9 cellular contexts compared by ENCODE assay signal in the genomic region with DNA sequence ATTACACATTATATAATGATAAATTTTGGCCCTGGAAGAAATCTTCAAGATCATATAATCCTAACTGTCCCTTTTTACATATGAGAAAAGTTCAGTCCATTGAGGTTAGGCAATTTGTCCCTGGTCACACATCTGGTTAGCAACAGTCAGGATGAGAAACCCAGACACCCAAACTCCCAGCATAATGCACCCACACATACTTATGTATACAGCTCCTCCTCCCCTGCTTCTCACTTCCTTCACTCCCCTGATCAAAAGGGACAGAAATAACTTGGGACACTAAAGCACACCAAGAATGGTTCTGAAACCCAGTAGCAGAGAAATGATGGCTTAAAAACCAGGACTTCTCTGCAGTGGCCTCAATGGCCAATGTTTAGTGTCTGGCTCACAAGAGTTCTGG. TPM values are rescaled to one million over a fixed set of nuclear protein-coding genes. Genes with fewer than 3 reads are reported as not detected.
DNase-seq lines count a peak whose midpoint lies in the region; ATAC-seq and TF ChIP-seq lines count a peak whose summit lies in the region.
"Had no signal": no experiment of that assay in that cellular context is flagged by ENCODE, and none has a peak within 500 bp of the region (broad histone marks: within the 10 kb centered on the region; RNA-seq: fewer than 3 reads in every experiment).

No MANE protein-coding gene starts in this region.

- H3K27ac Mint-ChIP-seq in CD8-positive, alpha-beta memory T cell: peak overlapping the region in 6 of 8 donors; percentile 33 to 90 (median 78)
- H3K27ac Mint-ChIP-seq in osteocyte (ENCODE audit: unreplicated experiment) (peak overlapping the region; percentile 83), glutamatergic neuron (ENCODE audit: unreplicated experiment) (no peak overlapping the region)

- H3K4me2 ChIP-seq in OCI-LY3 (ENCODE audit: low read length): peak overlapping the region; percentile 3

- H3K36me3 ChIP-seq in CD8-positive, alpha-beta memory T cell (ENCODE audit: insufficient read depth, low read length): no peaks in the 10 kb centered on the region
- peaks cover 13% of the 10 kb centered on the region for H3K36me3 ChIP-seq in OCI-LY3 (replicated peaks; ENCODE audit: low read depth, low read length)
- peaks cover 0 to 15% (median 0%) of the 10 kb centered on the region in 3 donors for H3K36me3 ChIP-seq in esophagus squamous epithelium

- no peak overlapping the region for H3K9ac ChIP-seq in OCI-LY3 (ENCODE audit: low read length)

- no peaks in the 10 kb centered on the region for H3K27me3 Mint-ChIP-seq in CD8-positive, alpha-beta memory T cell
- H3K27me3 Mint-ChIP-seq in osteocyte (ENCODE audit: unreplicated experiment): no peaks in the 10 kb centered on the region
- peaks cover 2% of the 10 kb centered on the region for H3K27me3 Mint-ChIP-seq in glutamatergic neuron (ENCODE audit: unreplicated experiment)

- peaks cover 56% of the 10 kb centered on the region for H3K79me2 ChIP-seq in OCI-LY3 (ENCODE audit: low read length)

- POLR2A ChIA-PET in CD8-positive, alpha-beta memory T cell (lab: Charles Lee): no interaction called here

- TF ChIP-seq POLR2A in esophagus squamous epithelium (IDR thresholded peaks at IDR 0.05): no peak

- peaks cover 39% of the 10 kb centered on the region for H4K20me1 ChIP-seq in OCI-LY3 (ENCODE audit: insufficient read depth, low read length)

- ATAC-seq in GM21423 (IDR thresholded peaks at IDR 0.05; ENCODE audit: unreplicated experiment): no peak

- no peaks in the 10 kb centered on the region for H3K9me3 Mint-ChIP-seq in CD8-positive, alpha-beta memory T cell
- H3K9me3 Mint-ChIP-seq in osteocyte (ENCODE audit: unreplicated experiment) (no peaks in the 10 kb centered on the region), glutamatergic neuron (ENCODE audit: unreplicated experiment) (peaks cover 3% of the 10 kb centered on the region)

- intact Hi-C loops in esophagus squamous epithelium (cut with DNase I): no loop called here

- CTCF ChIA-PET in CD8-positive, alpha-beta memory T cell (lab: Charles Lee): no interaction called here

- no peak overlapping the region for H3K4me3 Mint-ChIP-seq in CD8-positive, alpha-beta memory T cell
- no peak overlapping the region for H3K4me3 Mint-ChIP-seq in osteocyte (ENCODE audit: unreplicated experiment)
- no peak overlapping the region for H3K4me3 Mint-ChIP-seq in glutamatergic neuron (ENCODE audit: unreplicated experiment)

- no peaks in the 10 kb centered on the region for H3K27me3 ChIP-seq in CD8-positive, alpha-beta memory T cell (ENCODE audit: insufficient read depth, low read length, poor library complexity, severe bottlenecking)
- H3K27me3 ChIP-seq in OCI-LY3 (ENCODE audit: low read depth, low read length) (no peaks in the 10 kb centered on the region), esophagus squamous epithelium (no peaks in the 10 kb centered on the region)

- H3K4me1 ChIP-seq in CD8-positive, alpha-beta memory T cell (ENCODE audit: insufficient read depth, low read length): peaks cover 5% of the 10 kb centered on the region
- H3K4me1 ChIP-seq in OCI-LY3 (ENCODE audit: low read length) (peaks cover 14% of the 10 kb centered on the region), esophagus squamous epithelium (peaks cover 28 to 88% (median 48%) of the 10 kb centered on the region in 3 donors)

- H3K9me3 ChIP-seq in CD8-positive, alpha-beta memory T cell (ENCODE audit: low read length): no peaks in the 10 kb centered on the region
- H3K9me3 ChIP-seq in OCI-LY3 (ENCODE audit: insufficient read depth, low read length) (no peaks in the 10 kb centered on the region), esophagus squamous epithelium (no peaks in the 10 kb centered on the region)

- no peak overlapping the region for H3K4me3 ChIP-seq in CD8-positive, alpha-beta memory T cell (ENCODE audit: low read length)
- no peak overlapping the region for H3K4me3 ChIP-seq in OCI-LY3 (ENCODE audit: low read length)
- peak overlapping the region in 3 of 4 donors; percentile 17 to 43 (median 22) for H3K4me3 ChIP-seq in esophagus squamous epithelium

- no peak overlapping the region for H2AFZ ChIP-seq in OCI-LY3 (ENCODE audit: low read depth, low read length)

- TF ChIP-seq CTCF in OCI-LY3 (IDR thresholded peaks at IDR 0.05; ENCODE audit: low read depth, low read length) (no peak), esophagus squamous epithelium (IDR thresholded peaks at IDR 0.05) (no peak), osteocyte (IDR thresholded peaks at IDR 0.05) (no peak), glutamatergic neuron (IDR thresholded peaks at IDR 0.05; ENCODE audit: partially characterized antibody, unreplicated experiment) (no peak)

- DNase-seq in CD8-positive, alpha-beta memory T cell: no peak
- DNase-seq in esophagus squamous epithelium (lab: John Stamatoyannopoulos, UW): no peak
- no peak for DNase-seq in osteocyte (ENCODE audit: extremely low spot score, unreplicated experiment)
- no peak for DNase-seq in activated effector memory CD4-positive, alpha-beta T cell treated with Interleukin-2 at 50 U/mL for 16 hours
- DNase-seq in activated gamma-delta T cell treated with Interleukin-2 at 50 U/mL for 16 hours: no peak
- no peak for DNase-seq in glutamatergic neuron
- DNase-seq: activated CD4-positive, CD25-positive, alpha-beta regulatory T cell had no signal

- H3K27ac ChIP-seq in CD8-positive, alpha-beta memory T cell (ENCODE audit: low read depth, low read length): no peak overlapping the region
- H3K27ac ChIP-seq in OCI-LY3 (ENCODE audit: low read length) (no peak overlapping the region), esophagus squamous epithelium (peak overlapping the region; percentile 81 to 92 (median 88))

- peaks cover 15 to 24% (median 23%) of the 10 kb centered on the region in 3 donors for H3K4me1 Mint-ChIP-seq in CD8-positive, alpha-beta memory T cell
- H3K4me1 Mint-ChIP-seq in osteocyte (ENCODE audit: unreplicated experiment) (peaks cover 44% of the 10 kb centered on the region), glutamatergic neuron (ENCODE audit: low read depth, unreplicated experiment) (peaks cover 20% of the 10 kb centered on the region)

- H3K36me3 Mint-ChIP-seq in CD8-positive, alpha-beta memory T cell: peaks cover 4 to 23% (median 8%) of the 10 kb centered on the region in 3 donors
- H3K36me3 Mint-ChIP-seq in osteocyte (ENCODE audit: unreplicated experiment) (peaks cover 7% of the 10 kb centered on the region), glutamatergic neuron (ENCODE audit: unreplicated experiment) (no peaks in the 10 kb centered on the region)

RNA-seq across cellular contexts. Expression of gene NUMA1, which starts 11.1 kb away (rescaled TPM):
- 100 to 1,000 TPM; 106 to 110 TPM for total RNA-seq in CD8-positive, alpha-beta memory T cell
- 73.5 TPM for polyA plus RNA-seq in CD8-positive, alpha-beta memory T cell
- total RNA-seq in esophagus squamous epithelium (100 to 1,000 TPM; 142 to 237 (median 177) TPM), osteocyte (238 and 247 TPM in 2 replicates), glutamatergic neuron (ENCODE audit: unreplicated experiment) (207 TPM)

RNA-seq across cellular contexts. Expression of gene LRRC51, which starts 11.4 kb away (rescaled TPM):
- 1 to 10 TPM; 8.2 to 8.9 TPM for total RNA-seq in CD8-positive, alpha-beta memory T cell
- 2.6 TPM for polyA plus RNA-seq in CD8-positive, alpha-beta memory T cell
- 1 to 10 TPM; 2.1 to 4.2 (median 3.2) TPM for total RNA-seq in esophagus squamous epithelium
- total RNA-seq in osteocyte: 9.1 and 10.9 TPM in 2 replicates
- total RNA-seq in glutamatergic neuron (ENCODE audit: unreplicated experiment): 8.3 TPM

RNA-seq across cellular contexts. Expression of gene LAMTOR1, which starts 33.9 kb away (rescaled TPM):
- 10 to 100 TPM; 77.3 to 79.2 TPM for total RNA-seq in CD8-positive, alpha-beta memory T cell
- 82.3 TPM for polyA plus RNA-seq in CD8-positive, alpha-beta memory T cell
- total RNA-seq in esophagus squamous epithelium (10 to 100 TPM; 80.1 to 99.1 (median 97.7) TPM), osteocyte (95.4 and 96.8 TPM in 2 replicates), glutamatergic neuron (ENCODE audit: unreplicated experiment) (68.3 TPM)

RNA-seq across cellular contexts. Expression of gene TOMT, which starts 36.5 kb away (rescaled TPM):
- not detected for total RNA-seq in CD8-positive, alpha-beta memory T cell
- not detected for polyA plus RNA-seq in CD8-positive, alpha-beta memory T cell
- total RNA-seq in esophagus squamous epithelium: not detected
- total RNA-seq in osteocyte: not detected in 2 replicates
- not detected for total RNA-seq in glutamatergic neuron (ENCODE audit: unreplicated experiment)

RNA-seq across cellular contexts. Expression of gene ANAPC15, which starts 43.3 kb away (rescaled TPM):
- total RNA-seq in CD8-positive, alpha-beta memory T cell: 10 to 100 TPM; 63.3 to 66.2 TPM
- 79.0 TPM for polyA plus RNA-seq in CD8-positive, alpha-beta memory T cell
- 10 to 100 TPM; 17.7 to 35.3 (median 23.5) TPM for total RNA-seq in esophagus squamous epithelium
- 32.1 and 32.3 TPM in 2 replicates for total RNA-seq in osteocyte
- total RNA-seq in glutamatergic neuron (ENCODE audit: unreplicated experiment): 31.9 TPM

Comparison
In these comparisons a context has a peak if more than half of its experiments do, and no peak if none do; other contexts are left out.
1. H3K27ac ChIP-seq: peak in esophagus squamous epithelium (4 of 4); none in CD8-positive, alpha-beta memory T cell (single experiment) and OCI-LY3 (single experiment).
2. H3K4me3 ChIP-seq: peak in esophagus squamous epithelium (3 of 4); none in CD8-positive, alpha-beta memory T cell (single experiment) and OCI-LY3 (single experiment).